Comparison of ENCODE assay signal across 8 cellular contexts in genomic region chr19:36772341-36773222, GRCh38. TPM values are rescaled to one million over a fixed set of nuclear protein-coding genes. Genes with fewer than 3 reads are reported as not detected.
DNase-seq lines count a peak whose midpoint lies in the region; ATAC-seq, FAIRE-seq and TF ChIP-seq lines count a peak whose summit lies in the region.

TSS of gene ZNF850 (minus strand) at chr19:36772807. CDS start at chr19:36762606, 10,201 bp downstream.

- WGBS in A549 (ENCODE audit: missing lambda C conversion rate): 2% methylated on average over 47 of the region's 55 CpGs
- 0 to 1% (median 1%) methylated on average over 38 to 55 of the region's 55 CpGs for WGBS in spleen, 5 donors

- intact Hi-C loops in spleen (cut with DNase I; ENCODE audit: low total_unique reads): no loop called here

- peaks cover 15% of the 10 kb centered on the region for H3K4me1 Mint-ChIP-seq in WTC11

- peak; percentile 89 to 96 for DNase-seq in A549 (ENCODE audit: low read depth in 1 of 2, low spot score in 1 of 2)
- DNase-seq in NCI-H2171 (lab: John Stamatoyannopoulos, UW): peak; percentile 86
- DNase-seq in WTC11 (ENCODE audit: low spot score): peak; percentile 96
- peak; percentile 41 to 99 (median 94) for DNase-seq in caudate nucleus (lab: John Stamatoyannopoulos, UW)
- peak; percentile 95 for DNase-seq in iris pigment epithelial cell (ENCODE audit: low read depth)
- peak; percentile 96 for DNase-seq in spleen

- peak within 1 kb of the TSS; percentile 73 for H3K4me3 ChIP-seq in A549
- peak within 1 kb of the TSS; percentile 72 to 94 (median 90) for H3K4me3 ChIP-seq in spleen

- CTCF ChIA-PET in A549 (lab: Yijun Ruan, JAX): no interaction called here
- CTCF ChIA-PET in WTC11 (lab: Charles Lee): interaction anchor here (1.0 to 1.3 kb wide), 3 partner anchors 19 to 78 kb away, joined by 3 to 4 read pairs (median 3); partner anchors contain the start of gene ZNF345

- H3K4me2 ChIP-seq in A549: peak within 1 kb of the TSS; percentile 69

- no peak for FAIRE-seq in A549 (lab: Jason Lieb, UNC)

- peaks cover 0 to 25% (median 0%) of the 10 kb centered on the region in 6 donors for H3K36me3 ChIP-seq in spleen

- H3K27ac Mint-ChIP-seq in WTC11: peak within 1 kb of the TSS; percentile 99

- peak within 1 kb of the TSS; percentile 94 for H3K4me3 Mint-ChIP-seq in WTC11

- H3K27me3 ChIP-seq in spleen (replicated peaks in 1 of 7): no peaks in the 10 kb centered on the region

- peaks cover 5% of the 10 kb centered on the region; the same call in 1 of the 2 replicates for H3K9me3 Mint-ChIP-seq in WTC11

- no peak for TF ChIP-seq RAD21 in A549 (conservative IDR thresholded peaks at IDR 0.05 in 1 of 2, IDR thresholded peaks at IDR 0.05 in 1 of 2)

- ATAC-seq in A549: peak; percentile 93 to 96
- peak; percentile 87 for ATAC-seq in GM18861 (IDR thresholded peaks at IDR 0.05; ENCODE audit: unreplicated experiment)
- peak; percentile 88 for ATAC-seq in HG03095 (IDR thresholded peaks at IDR 0.05; ENCODE audit: unreplicated experiment)
- ATAC-seq in WTC11: peak; percentile 82

- H3K4me1 ChIP-seq in A549 (no peaks in the 10 kb centered on the region), spleen (peaks cover 3 to 25% (median 17%) of the 10 kb centered on the region in 6 donors)

- peak within 1 kb of the TSS; percentile 63 to 82 for H3K27ac ChIP-seq in A549
- H3K27ac ChIP-seq in caudate nucleus (ENCODE audit: low read depth, low read length): peak within 1 kb of the TSS; percentile 83
- H3K27ac ChIP-seq in spleen: peak within 1 kb of the TSS; percentile 69 to 90 (median 86)

- H3K27me3 Mint-ChIP-seq in WTC11 (ENCODE audit: low read depth): no peaks in the 10 kb centered on the region; the same call in none of the 2 replicates

- H3K36me3 Mint-ChIP-seq in WTC11: peaks cover 47% of the 10 kb centered on the region

- POLR2A ChIA-PET in A549 (lab: Yijun Ruan, JAX): interaction anchor here (0.5 to 1.3 kb wide), 6 partner anchors 78 to 1155 kb away, joined by 3 to 6 read pairs (median 3); partner anchors contain the start of genes ZNF260, ZNF345, ZNF566 and ZNF570
- POLR2A ChIA-PET in WTC11 (lab: Charles Lee): interaction anchor here (0.5 to 2.9 kb wide), 4 partner anchors 25 to 734 kb away, joined by 3 to 13 read pairs (median 4); partner anchors contain the start of genes ZNF345 and ZNF793

- TF ChIP-seq CTCF in A549 (IDR thresholded peaks at IDR 0.05) (no peak), WTC11 (IDR thresholded peaks at IDR 0.05) (no peak), spleen (IDR thresholded peaks at IDR 0.05 in 8 of 11, conservative IDR thresholded peaks at IDR 0.05 in 3 of 11) (peak in 4 of 11 experiments; percentile 10 to 32 (median 24))

- no peak for TF ChIP-seq EP300 in A549 (IDR thresholded peaks at IDR 0.05)

- TF ChIP-seq POLR2A in A549 (IDR thresholded peaks at IDR 0.05; ENCODE audit: low read length) (peak; percentile 25; the same call in 1 of the 2 replicates), spleen (IDR thresholded peaks at IDR 0.05) (peak in 1 of 3 donors; percentile 39)

- peaks cover 99% of the 10 kb centered on the region for H3K9me3 ChIP-seq in A549
- peaks cover 6 to 85% (median 74%) of the 10 kb centered on the region in 8 donors for H3K9me3 ChIP-seq in spleen

TF ChIP-seq in A549, 52 proteins besides CTCF, POLR2A, EP300 and RAD21 (continues in another document):
- TF ChIP-seq, protein P1, sequence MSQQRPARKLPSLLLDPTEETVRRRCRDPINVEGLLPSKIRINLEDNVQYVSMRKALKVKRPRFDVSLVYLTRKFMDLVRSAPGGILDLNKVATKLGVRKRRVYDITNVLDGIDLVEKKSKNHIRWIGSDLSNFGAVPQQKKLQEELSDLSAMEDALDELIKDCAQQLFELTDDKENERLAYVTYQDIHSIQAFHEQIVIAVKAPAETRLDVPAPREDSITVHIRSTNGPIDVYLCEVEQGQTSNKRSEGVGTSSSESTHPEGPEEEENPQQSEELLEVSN (IDR thresholded peaks at IDR 0.05; ENCODE audit: borderline replicate concordance, low read depth): peak; percentile 67; the same call in 1 of the 2 replicates
- TF ChIP-seq SREBF2 (IDR thresholded peaks at IDR 0.05) (no peak), NFE2L2 (conservative IDR thresholded peaks at IDR 0.05; ENCODE audit: low read length) (no peak), CBX2 (IDR thresholded peaks at IDR 0.05; ENCODE audit: borderline replicate concordance, low read depth) (no peak), JUN (IDR thresholded peaks at IDR 0.05) (peak in 1 of 2 experiments; percentile 57; a peak in 2 of 5 replicates), HOXB13 (CRISPR knock-in tag; IDR thresholded peaks at IDR 0.05; ENCODE audit: low read depth) (peak; percentile 67; the same call in 1 of the 2 replicates)
- TF ChIP-seq, protein P2, sequence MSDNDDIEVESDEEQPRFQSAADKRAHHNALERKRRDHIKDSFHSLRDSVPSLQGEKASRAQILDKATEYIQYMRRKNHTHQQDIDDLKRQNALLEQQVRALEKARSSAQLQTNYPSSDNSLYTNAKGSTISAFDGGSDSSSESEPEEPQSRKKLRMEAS (IDR thresholded peaks at IDR 0.05): peak; percentile 79

TF ChIP-seq in WTC11, 78 proteins besides CTCF, POLR2A, EP300 and RAD21 (continues in another document):
- TF ChIP-seq CBFB (CRISPR knock-in tag; IDR thresholded peaks at IDR 0.05; ENCODE audit: low read depth): no peak
- no peak for TF ChIP-seq E2F1 (CRISPR knock-in tag; IDR thresholded peaks at IDR 0.05)
- TF ChIP-seq MXD4 (CRISPR knock-in tag; IDR thresholded peaks at IDR 0.05; ENCODE audit: borderline replicate concordance): no peak
- no peak for TF ChIP-seq NR3C1 (CRISPR knock-in tag; conservative IDR thresholded peaks at IDR 0.05; ENCODE audit: low read depth)
- 0 out of 2 replicates have a peak, but pooled peaks have one; percentile 51 for TF ChIP-seq ETV6 (CRISPR knock-in tag; IDR thresholded peaks at IDR 0.05)
- no peak for TF ChIP-seq IRF2 (CRISPR knock-in tag; IDR thresholded peaks at IDR 0.05; ENCODE audit: borderline replicate concordance, low read depth)
- TF ChIP-seq, protein P3, sequence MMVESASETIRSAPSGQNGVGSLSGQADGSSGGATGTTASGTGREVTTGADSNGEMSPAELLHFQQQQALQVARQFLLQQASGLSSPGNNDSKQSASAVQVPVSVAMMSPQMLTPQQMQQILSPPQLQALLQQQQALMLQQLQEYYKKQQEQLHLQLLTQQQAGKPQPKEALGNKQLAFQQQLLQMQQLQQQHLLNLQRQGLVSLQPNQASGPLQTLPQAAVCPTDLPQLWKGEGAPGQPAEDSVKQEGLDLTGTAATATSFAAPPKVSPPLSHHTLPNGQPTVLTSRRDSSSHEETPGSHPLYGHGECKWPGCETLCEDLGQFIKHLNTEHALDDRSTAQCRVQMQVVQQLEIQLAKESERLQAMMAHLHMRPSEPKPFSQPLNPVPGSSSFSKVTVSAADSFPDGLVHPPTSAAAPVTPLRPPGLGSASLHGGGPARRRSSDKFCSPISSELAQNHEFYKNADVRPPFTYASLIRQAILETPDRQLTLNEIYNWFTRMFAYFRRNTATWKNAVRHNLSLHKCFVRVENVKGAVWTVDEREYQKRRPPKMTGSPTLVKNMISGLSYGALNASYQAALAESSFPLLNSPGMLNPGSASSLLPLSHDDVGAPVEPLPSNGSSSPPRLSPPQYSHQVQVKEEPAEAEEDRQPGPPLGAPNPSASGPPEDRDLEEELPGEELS (CRISPR knock-in tag; IDR thresholded peaks at IDR 0.05): no peak
- no peak for TF ChIP-seq ELF4 (CRISPR knock-in tag; IDR thresholded peaks at IDR 0.05; ENCODE audit: low read depth)
- TF ChIP-seq ZNF671 (CRISPR knock-in tag; IDR thresholded peaks at IDR 0.05): no peak
- no peak for TF ChIP-seq ZNF138 (CRISPR knock-in tag; conservative IDR thresholded peaks at IDR 0.05)
- TF ChIP-seq, protein P4, sequence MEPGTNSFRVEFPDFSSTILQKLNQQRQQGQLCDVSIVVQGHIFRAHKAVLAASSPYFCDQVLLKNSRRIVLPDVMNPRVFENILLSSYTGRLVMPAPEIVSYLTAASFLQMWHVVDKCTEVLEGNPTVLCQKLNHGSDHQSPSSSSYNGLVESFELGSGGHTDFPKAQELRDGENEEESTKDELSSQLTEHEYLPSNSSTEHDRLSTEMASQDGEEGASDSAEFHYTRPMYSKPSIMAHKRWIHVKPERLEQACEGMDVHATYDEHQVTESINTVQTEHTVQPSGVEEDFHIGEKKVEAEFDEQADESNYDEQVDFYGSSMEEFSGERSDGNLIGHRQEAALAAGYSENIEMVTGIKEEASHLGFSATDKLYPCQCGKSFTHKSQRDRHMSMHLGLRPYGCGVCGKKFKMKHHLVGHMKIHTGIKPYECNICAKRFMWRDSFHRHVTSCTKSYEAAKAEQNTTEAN (CRISPR knock-in tag; IDR thresholded peaks at IDR 0.05): no peak
- TF ChIP-seq, protein P5, sequence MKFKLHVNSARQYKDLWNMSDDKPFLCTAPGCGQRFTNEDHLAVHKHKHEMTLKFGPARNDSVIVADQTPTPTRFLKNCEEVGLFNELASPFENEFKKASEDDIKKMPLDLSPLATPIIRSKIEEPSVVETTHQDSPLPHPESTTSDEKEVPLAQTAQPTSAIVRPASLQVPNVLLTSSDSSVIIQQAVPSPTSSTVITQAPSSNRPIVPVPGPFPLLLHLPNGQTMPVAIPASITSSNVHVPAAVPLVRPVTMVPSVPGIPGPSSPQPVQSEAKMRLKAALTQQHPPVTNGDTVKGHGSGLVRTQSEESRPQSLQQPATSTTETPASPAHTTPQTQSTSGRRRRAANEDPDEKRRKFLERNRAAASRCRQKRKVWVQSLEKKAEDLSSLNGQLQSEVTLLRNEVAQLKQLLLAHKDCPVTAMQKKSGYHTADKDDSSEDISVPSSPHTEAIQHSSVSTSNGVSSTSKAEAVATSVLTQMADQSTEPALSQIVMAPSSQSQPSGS (CRISPR knock-in tag; IDR thresholded peaks at IDR 0.05; ENCODE audit: borderline replicate concordance, low read depth): no peak
- peak; percentile 41 for TF ChIP-seq GABPB1 (CRISPR knock-in tag; IDR thresholded peaks at IDR 0.05)

RNA-seq across cellular contexts. Expression of gene ZNF850, which starts in this region (rescaled TPM):
- polyA plus RNA-seq in A549 (2011; rRNA removed) (1.8 and 3.1 TPM in 2 replicates), A549 (2017; fragmentation: RNase III; extraction: RNeasy Plus Mini Kit Qiagen cat#74134 plus additional on column Dnase treatment) (1.3 to 1.9 TPM (median 1.5 TPM) in 3 replicates), spleen (under 1 TPM; 0.36 to 0.51 (median 0.46) TPM)
- polyA plus RNA-seq in A549 (2012; cell fraction: cytosol; rRNA removed): 0.49 and 0.59 TPM in 2 replicates
- 0.71 and 0.90 TPM in 2 replicates for polyA plus RNA-seq in A549 (2012; cell fraction: nucleus; rRNA removed)
- polyA minus RNA-seq in A549 (2011; rRNA and poly(A)+ RNA removed): 3.3 and 8.5 TPM in 2 replicates
- total RNA-seq in WTC11 (2021) (46.9 to 65.9 TPM (median 47.2 TPM) in 3 replicates), spleen (1 to 10 TPM; 3.1 to 7.8 (median 4.6) TPM)

Comparison
In these comparisons a context has a peak if more than half of its experiments do, and no peak if none do; other contexts are left out.
1. Peak in every context shown above with its lines: DNase-seq, ATAC-seq, H3K4me3 ChIP-seq and H3K27ac ChIP-seq.